1 cellular context compared by ENCODE assay signal in the genomic region with DNA sequence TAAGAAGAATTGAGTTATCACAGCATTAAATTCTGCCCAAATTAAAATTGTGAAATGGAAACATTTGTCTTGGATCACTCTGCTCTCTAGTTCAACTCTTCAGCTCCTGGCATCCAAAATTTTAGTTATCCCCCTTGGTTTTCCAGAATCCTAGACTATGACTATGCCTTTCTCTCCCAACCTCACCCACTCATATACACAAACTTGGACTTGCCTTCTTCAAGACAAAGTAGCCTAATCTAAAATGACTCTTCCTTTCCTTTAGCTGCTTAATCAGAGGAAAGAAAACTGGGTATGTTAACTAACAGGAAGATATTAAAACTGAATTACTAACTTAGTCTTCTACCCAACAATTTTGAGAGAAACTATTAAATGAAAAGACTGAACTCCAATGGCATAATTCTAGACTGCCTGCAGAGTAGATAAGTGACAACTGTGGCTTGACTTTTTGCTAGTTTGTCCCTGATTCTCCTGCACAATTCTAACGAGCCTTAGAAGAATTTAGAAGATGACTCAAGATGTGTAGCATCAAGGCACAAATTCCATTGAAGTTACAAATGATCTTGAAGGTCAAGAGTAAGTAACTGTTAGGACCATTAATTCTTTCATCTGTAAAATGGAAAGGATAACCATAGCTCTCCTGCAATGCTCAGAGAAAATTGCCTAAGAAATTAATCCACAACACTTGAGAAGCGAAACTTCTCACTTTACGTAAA.
TF ChIP-seq lines count a peak whose summit lies in the region.

No MANE protein-coding gene starts in this region.

TF ChIP-seq in IMR-90, 13 proteins besides CTCF, POLR2A, EP300 and RAD21 (continued from another document):
- TF ChIP-seq, protein P1, sequence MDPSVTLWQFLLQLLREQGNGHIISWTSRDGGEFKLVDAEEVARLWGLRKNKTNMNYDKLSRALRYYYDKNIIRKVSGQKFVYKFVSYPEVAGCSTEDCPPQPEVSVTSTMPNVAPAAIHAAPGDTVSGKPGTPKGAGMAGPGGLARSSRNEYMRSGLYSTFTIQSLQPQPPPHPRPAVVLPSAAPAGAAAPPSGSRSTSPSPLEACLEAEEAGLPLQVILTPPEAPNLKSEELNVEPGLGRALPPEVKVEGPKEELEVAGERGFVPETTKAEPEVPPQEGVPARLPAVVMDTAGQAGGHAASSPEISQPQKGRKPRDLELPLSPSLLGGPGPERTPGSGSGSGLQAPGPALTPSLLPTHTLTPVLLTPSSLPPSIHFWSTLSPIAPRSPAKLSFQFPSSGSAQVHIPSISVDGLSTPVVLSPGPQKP (IDR thresholded peaks at IDR 0.05; ENCODE audit: borderline replicate concordance, low read depth, low read length), result no peak
- TF ChIP-seq NFE2L2 (IDR thresholded peaks at IDR 0.05; ENCODE audit: low read depth, low read length) (no peak), MXI1 (IDR thresholded peaks at IDR 0.05; ENCODE audit: borderline replicate concordance, low read depth, low read length) (no peak), RFX5 (IDR thresholded peaks at IDR 0.05; ENCODE audit: low read depth, low read length) (no peak), CHD1 (IDR thresholded peaks at IDR 0.05; ENCODE audit: low read depth, low read length) (no peak)
